Comparison of ENCODE assay signal across 26 cellular contexts in the genomic region with DNA sequence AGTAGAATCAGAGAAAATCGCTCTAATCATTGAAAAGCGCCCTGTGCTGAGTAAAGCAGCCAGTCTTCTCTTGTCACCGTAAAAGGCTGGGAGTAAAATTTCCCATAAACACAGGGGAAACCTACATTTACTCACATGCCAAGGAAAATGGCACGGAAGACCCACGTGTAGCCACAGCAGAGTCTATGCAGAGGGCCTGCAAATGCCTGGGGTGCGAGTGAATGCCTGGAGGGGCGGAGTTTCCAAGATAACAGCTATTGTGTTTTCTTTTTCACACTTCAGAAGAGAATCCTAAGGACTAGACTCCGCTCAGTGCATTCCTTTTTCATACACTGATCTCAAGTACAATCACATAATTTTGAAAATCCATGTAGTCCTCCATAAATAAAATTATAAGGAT.
DNase-seq lines count a peak whose midpoint lies in the region; ATAC-seq lines count a peak whose summit lies in the region.
"Had no signal": no experiment of that assay in that cellular context is flagged by ENCODE, and none has a peak within 500 bp of the region (broad histone marks: within the 10 kb centered on the region; RNA-seq: fewer than 3 reads in every experiment).

No MANE protein-coding gene starts in this region.

- peaks cover 52% of the 10 kb centered on the region for H3K4me1 ChIP-seq in HUES6 (ENCODE audit: control insufficient read depth, insufficient read depth, low read length)
- H3K4me1 ChIP-seq in endocrine pancreas (ENCODE audit: control insufficient read depth, insufficient read depth, low read length) = no peaks in the 10 kb centered on the region
- H3K4me1 ChIP-seq in stomach smooth muscle (ENCODE audit: control insufficient read depth, insufficient read depth, low read length) = peaks cover 27% of the 10 kb centered on the region
- H3K4me1 ChIP-seq: breast epithelium, uterus had no signal

- H3K27me3 ChIP-seq in HUES6 (ENCODE audit: control insufficient read depth, insufficient read depth, low read length) (no peaks in the 10 kb centered on the region), endocrine pancreas (ENCODE audit: control insufficient read depth, insufficient read depth, low read length) (no peaks in the 10 kb centered on the region), stomach smooth muscle (ENCODE audit: control insufficient read depth in 1 of 2, insufficient read depth in 2 of 2, low read length in 2 of 2) (no peaks in the 10 kb centered on the region)
- H3K27me3 ChIP-seq: adrenal gland, breast epithelium, ovary, right lobe of liver, uterus had no signal

- H3K27ac ChIP-seq in HUES6 (ENCODE audit: low read depth, low read length) = peak overlapping the region; percentile 71
- peak overlapping the region; percentile 19 for H3K27ac ChIP-seq in stomach smooth muscle (ENCODE audit: low read length)
- H3K27ac ChIP-seq: breast epithelium, C4-2B, KMS-11, ovary, right lobe of liver, uterus had no signal

- H3K9me3 ChIP-seq in HUES6 (ENCODE audit: control insufficient read depth, insufficient read depth, low read depth, low read length) (no peaks in the 10 kb centered on the region), endocrine pancreas (ENCODE audit: control insufficient read depth, low read length) (no peaks in the 10 kb centered on the region), stomach smooth muscle (ENCODE audit: control insufficient read depth in 2 of 2, low read length in 2 of 2) (no peaks in the 10 kb centered on the region)
- H3K9me3 ChIP-seq: adrenal gland, breast epithelium, ovary, right lobe of liver, uterus had no signal

- H3K36me3 ChIP-seq in HUES6 (ENCODE audit: control insufficient read depth, insufficient read depth, low read length) (peaks cover 19% of the 10 kb centered on the region), endocrine pancreas (ENCODE audit: control insufficient read depth, insufficient read depth, low read length) (no peaks in the 10 kb centered on the region), stomach smooth muscle (ENCODE audit: control insufficient read depth in 2 of 2, insufficient read depth in 2 of 2, low read length in 2 of 2) (peaks cover 0 to 4% of the 10 kb centered on the region in 2 donors)
- H3K36me3 ChIP-seq: adrenal gland, breast epithelium, ovary, right lobe of liver, uterus had no signal

- H3K4me3 ChIP-seq in HUES6 (ENCODE audit: low read depth, low read length) = peak overlapping the region; percentile 30
- H3K4me3 ChIP-seq in endocrine pancreas (ENCODE audit: control insufficient read depth, insufficient read depth, low read length) = peak overlapping the region; percentile 1
- H3K4me3 ChIP-seq in stomach smooth muscle (ENCODE audit: low read length in 2 of 2) = peak overlapping the region; percentile 31 to 54
- H3K4me3 ChIP-seq: adrenal gland, breast epithelium, ovary, right lobe of liver, uterus had no signal

- H3K9ac ChIP-seq in HUES6 (ENCODE audit: low read length) (peak overlapping the region; percentile 63), endocrine pancreas (ENCODE audit: control insufficient read depth, insufficient read depth, low read length) (no peak overlapping the region), stomach smooth muscle (ENCODE audit: low read length in 2 of 2) (peak overlapping the region in 1 of 2 donors; percentile 6)
- H3K9ac ChIP-seq: KMS-11 had no signal

- peak; percentile 50 for DNase-seq in iPS-NIHi7 (ENCODE audit: extremely low spot score)
- DNase-seq in Kasumi-1 (lab: John Stamatoyannopoulos, UW) = no peak
- DNase-seq in cerebellar cortex (ENCODE audit: low spot score) = no peak
- no peak for DNase-seq in stimulated activated CD4-positive, alpha-beta T cell treated with anti-CD3 and anti-CD28 coated beads, Interleukin-4, amount 100 ng/mL, for 1 hour
- DNase-seq: activated naive CD4-positive, alpha-beta T cell; activated T-cell treated with anti-CD3 and anti-CD28 coated beads, Interleukin-2, amount 50 U/mL, for 24 hours; adrenal gland; cortex of kidney; EL; hippocampal formation; kidney glomerular epithelial cell; MV-4-11; naive B cell; ovary; right lobe of liver; uterus had no signal

- ATAC-seq in HG03135 (IDR thresholded peaks at IDR 0.05; ENCODE audit: unreplicated experiment) = no peak
- ATAC-seq: activated CD4-positive, CD25-positive, alpha-beta regulatory T cell treated with anti-CD3 and anti-CD28 coated beads, Interleukin-2, amount 50 U/mL, for 24 hours; HCT116; right lobe of liver; SK-N-SH treated with all-trans-retinoic acid at 6 μM for 48 hours had no signal
